Comparison of ENCODE assay signal across 8 cellular contexts in the genomic region with DNA sequence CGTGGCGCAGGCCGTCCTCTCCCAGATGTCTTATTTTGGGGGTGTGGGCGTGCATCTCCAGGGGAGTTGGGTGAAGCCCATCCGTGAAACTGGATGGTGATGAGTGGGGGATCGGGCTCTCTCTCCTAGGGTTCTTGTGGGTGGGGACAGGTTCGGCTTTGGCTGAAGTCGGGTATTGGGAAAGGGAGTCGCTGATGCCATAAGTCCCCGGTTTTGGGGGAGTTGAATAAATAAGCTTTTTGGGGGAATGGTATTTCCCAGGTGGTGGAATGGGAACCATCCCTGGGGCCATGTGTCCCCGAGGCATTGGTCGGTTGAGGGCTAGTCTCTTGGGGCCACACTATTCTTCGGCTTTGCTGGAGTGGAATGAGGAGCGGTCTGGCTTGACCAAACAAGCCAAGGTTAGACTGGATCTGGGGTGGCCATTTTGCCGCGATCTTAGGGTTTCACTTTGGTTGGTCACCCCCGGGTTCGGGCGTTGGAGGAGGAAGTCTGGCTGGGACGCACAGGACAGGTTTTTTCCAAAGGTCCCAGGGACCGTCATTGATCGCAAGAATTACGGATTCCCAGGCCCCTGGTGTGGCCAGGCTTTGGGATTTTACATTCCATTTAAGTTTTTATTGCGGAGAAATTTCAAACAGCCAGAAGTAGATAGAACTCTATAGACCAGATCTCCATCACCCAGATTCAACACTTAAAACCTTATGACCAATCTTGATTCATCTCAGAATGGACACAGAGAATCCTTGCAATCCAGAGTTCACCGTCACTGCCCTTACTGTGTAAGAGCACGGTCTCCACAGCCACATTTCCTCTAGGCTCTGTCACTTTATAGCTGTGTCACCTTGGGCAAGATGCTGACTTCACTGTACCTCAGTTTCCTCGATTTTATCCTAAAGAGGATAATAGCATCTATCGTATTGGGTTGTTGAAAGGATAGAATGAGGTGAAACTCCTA. TPM values are rescaled to one million over a fixed set of nuclear protein-coding genes. Genes with fewer than 3 reads are reported as not detected.
DNase-seq lines count a peak whose midpoint lies in the region; ATAC-seq and TF ChIP-seq lines count a peak whose summit lies in the region.

No MANE protein-coding gene starts in this region.

- peak overlapping the region; percentile 68 for H3K23ac ChIP-seq in mesendoderm (ENCODE audit: low read length)

- H3K56ac ChIP-seq in mesendoderm (ENCODE audit: low read length), result peak overlapping the region; percentile 83

- H2BK5ac ChIP-seq in mesendoderm (ENCODE audit: low read length), result no peak overlapping the region

- H3K4me3 ChIP-seq in mesendoderm (ENCODE audit: low read length), result peak overlapping the region; percentile 91
- H3K4me3 ChIP-seq in vagina, result peak overlapping the region; percentile 92 to 94

- ATAC-seq in GM18519 (IDR thresholded peaks at IDR 0.05; ENCODE audit: low FRiP score, unreplicated experiment), result no peak

- H3K18ac ChIP-seq in mesendoderm (ENCODE audit: low read length), result peak overlapping the region; percentile 13

- H2AK5ac ChIP-seq in mesendoderm (ENCODE audit: low read length), result no peak overlapping the region

- H2BK15ac ChIP-seq in mesendoderm (replicated peaks; ENCODE audit: low read depth), result no peak overlapping the region

- no peak overlapping the region for H2BK120ac ChIP-seq in mesendoderm (ENCODE audit: low read depth, low read length)

- H3K27ac ChIP-seq in mesendoderm (ENCODE audit: low read depth, low read length) (no peak overlapping the region), vagina (peak overlapping the region; percentile 91)

- H3K79me1 ChIP-seq in mesendoderm (ENCODE audit: low read length), result peaks cover 18% of the 10 kb centered on the region

- H3K4me2 ChIP-seq in mesendoderm (ENCODE audit: low read length), result peak overlapping the region; percentile 89

- no peak for TF ChIP-seq CTCF in vagina (IDR thresholded peaks at IDR 0.05)

- no peaks in the 10 kb centered on the region for H3K27me3 ChIP-seq in mesendoderm (ENCODE audit: insufficient read depth, low read length, poor library complexity)
- H3K27me3 ChIP-seq in vagina, result no peaks in the 10 kb centered on the region

- TF ChIP-seq POLR2A in vagina (IDR thresholded peaks at IDR 0.05), result no peak

- peak overlapping the region; percentile 84 for H3K4ac ChIP-seq in mesendoderm (ENCODE audit: low read depth, low read length)

- peak overlapping the region; percentile 79 for H3K9ac ChIP-seq in mesendoderm (ENCODE audit: low read length)

- H3K79me2 ChIP-seq in mesendoderm (ENCODE audit: control insufficient read depth, insufficient read depth, low read length), result no peaks in the 10 kb centered on the region

- H3K4me1 ChIP-seq in mesendoderm (ENCODE audit: control insufficient read depth, low read depth, low read length) (peaks cover 4% of the 10 kb centered on the region), vagina (peaks cover 22% of the 10 kb centered on the region)

- no peaks in the 10 kb centered on the region for H3K9me3 ChIP-seq in vagina

- no peak overlapping the region for H4K5ac ChIP-seq in mesendoderm (ENCODE audit: low read length)

- intact Hi-C loops in vagina (cut with DNase I), result no loop called here

- DNase-seq in NCI-H510A treated with DMSO at 0.1 percent for 48 hours (lab: John Stamatoyannopoulos, UW) (peak; percentile 29), NCI-H510A (lab: John Stamatoyannopoulos, UW) (no peak), NCI-H1105 treated with DMSO at 0.1 percent for 48 hours (lab: John Stamatoyannopoulos, UW) (peak; percentile 24), cerebellum (ENCODE audit: low spot score) (peak; percentile 23), mesendoderm (peak; percentile 17), vagina (ENCODE audit: extremely low spot score in 2 of 2) (no peak), ecto neural progenitor cell (ENCODE audit: low spot score) (no peak)

- no CpG with 5 or more reads among the region's 28 CpGs for WGBS in mesendoderm (ENCODE audit: extremely low coverage, insufficient coverage, low lambda C conversion rate)

- H3K36me3 ChIP-seq in mesendoderm (ENCODE audit: control insufficient read depth, insufficient read depth, low read length) (no peaks in the 10 kb centered on the region), vagina (no peaks in the 10 kb centered on the region)

- H4K8ac ChIP-seq in mesendoderm (ENCODE audit: low read depth, low read length), result no peak overlapping the region

RNA-seq across cellular contexts. Expression of a gene that starts 0.7 kb away (rescaled TPM):
- 20.9 TPM for total RNA-seq in cerebellum
- 4.6 TPM for polyA plus RNA-seq in mesendoderm (2013, experiment 1 of 2)
- 4.5 TPM for polyA plus RNA-seq in mesendoderm (2013, experiment 2 of 2)
- 20.6 TPM for total RNA-seq in vagina

Comparison
In these comparisons a context has a peak if more than half of its experiments do, and no peak if none do; other contexts are left out.
1. DNase-seq: peak in NCI-H510A treated with DMSO at 0.1 percent for 48 hours (single experiment), NCI-H1105 treated with DMSO at 0.1 percent for 48 hours (single experiment), cerebellum (single experiment) and mesendoderm (single experiment); none in NCI-H510A (single experiment), vagina (0 of 2) and ecto neural progenitor cell (single experiment).